In the genomic region with DNA sequence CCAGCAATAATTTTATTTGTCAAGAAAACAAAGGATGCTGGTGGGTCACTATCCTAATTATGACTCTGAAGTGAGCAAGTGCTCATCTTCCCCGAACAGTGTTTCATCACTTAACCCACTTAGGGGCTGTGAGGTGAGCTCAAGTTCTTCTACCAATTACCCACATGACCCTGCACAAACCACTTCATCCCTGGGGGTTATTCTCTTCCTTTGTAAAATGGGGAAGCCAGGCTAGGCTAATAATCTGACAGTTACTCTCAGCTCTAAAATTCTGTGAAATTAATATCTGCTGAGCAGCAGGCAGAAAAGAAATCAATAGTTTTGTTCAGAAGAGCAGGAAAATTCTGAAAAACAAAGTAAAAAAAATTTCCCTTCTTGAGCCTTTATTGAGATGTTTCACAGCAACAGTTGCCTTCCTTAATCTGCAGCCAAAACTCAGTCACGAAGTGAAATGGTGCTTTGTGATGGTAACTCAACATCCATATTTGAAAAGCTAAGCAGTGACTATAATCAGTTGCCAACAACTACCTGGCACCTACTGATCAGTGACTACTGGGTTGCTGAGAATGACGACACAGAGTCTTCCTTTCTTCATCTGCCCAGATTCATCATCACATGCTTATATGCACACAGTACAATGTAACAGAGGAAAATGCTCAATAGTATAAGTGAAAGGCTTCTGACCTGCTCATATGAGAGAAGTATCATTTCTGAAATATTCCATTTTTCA, we compare ENCODE assay signal across 1 cellular context.
TF ChIP-seq lines count a peak whose summit lies in the region.

No MANE protein-coding gene starts in this region.

TF ChIP-seq in H1, 55 proteins besides CTCF, POLR2A, EP300 and RAD21:
- TF ChIP-seq CHD2 (IDR thresholded peaks at IDR 0.05; ENCODE audit: low read length) (no peak), EGR1 (IDR thresholded peaks at IDR 0.05; ENCODE audit: borderline replicate concordance, low read depth, low read length) (no peak), NRF1 (IDR thresholded peaks at IDR 0.05; ENCODE audit: low read depth, low read length) (no peak), JUND (IDR thresholded peaks at IDR 0.05; ENCODE audit: low read length) (no peak), SIRT6 (IDR thresholded peaks at IDR 0.05; ENCODE audit: low read length) (no peak), POLR2AphosphoS5 (IDR thresholded peaks at IDR 0.05; ENCODE audit: low read depth, low read length) (no peak), HDAC6 (IDR thresholded peaks at IDR 0.05; ENCODE audit: low read depth, low read length) (no peak), KDM4A (IDR thresholded peaks at IDR 0.05; ENCODE audit: low read depth, low read length, severe bottlenecking) (no peak)
- TF ChIP-seq, protein P1, sequence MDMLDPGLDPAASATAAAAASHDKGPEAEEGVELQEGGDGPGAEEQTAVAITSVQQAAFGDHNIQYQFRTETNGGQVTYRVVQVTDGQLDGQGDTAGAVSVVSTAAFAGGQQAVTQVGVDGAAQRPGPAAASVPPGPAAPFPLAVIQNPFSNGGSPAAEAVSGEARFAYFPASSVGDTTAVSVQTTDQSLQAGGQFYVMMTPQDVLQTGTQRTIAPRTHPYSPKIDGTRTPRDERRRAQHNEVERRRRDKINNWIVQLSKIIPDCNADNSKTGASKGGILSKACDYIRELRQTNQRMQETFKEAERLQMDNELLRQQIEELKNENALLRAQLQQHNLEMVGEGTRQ (IDR thresholded peaks at IDR 0.05; ENCODE audit: low read length) = no peak
